ENCODE assay signal across 8 cellular contexts in the genomic region with DNA sequence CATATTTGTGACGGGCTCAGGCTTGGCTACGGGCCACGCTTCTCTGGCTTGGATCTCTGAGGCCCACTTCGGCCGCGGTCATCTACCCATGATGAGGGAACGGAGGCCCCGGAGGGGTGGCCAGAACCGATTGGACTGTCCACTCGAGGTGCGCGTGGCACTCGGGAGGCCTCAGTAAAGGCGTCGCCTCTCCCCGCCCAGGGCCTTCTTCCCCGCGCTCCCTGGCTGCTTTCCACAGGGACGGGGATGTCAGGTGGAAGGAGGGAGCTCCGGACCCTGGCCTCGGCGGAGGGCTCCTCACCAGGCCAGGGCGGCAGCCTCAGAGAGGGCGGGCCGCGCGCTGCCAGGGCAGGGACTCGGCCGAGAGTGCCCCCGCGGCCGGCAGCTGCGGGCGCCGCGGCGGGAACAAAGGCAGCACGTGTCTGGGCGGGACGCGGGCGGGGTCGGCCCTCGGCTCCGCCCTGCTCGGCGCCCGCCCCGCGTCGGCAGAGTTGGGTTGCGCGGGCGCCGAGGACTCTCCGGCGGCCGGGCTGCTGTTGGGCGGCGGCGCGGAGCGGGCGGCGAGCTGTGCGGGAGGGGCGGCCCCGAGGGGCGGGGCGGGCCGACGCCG. TPM values are rescaled to one million over a fixed set of nuclear protein-coding genes. Genes with fewer than 3 reads are reported as not detected.
DNase-seq lines count a peak whose midpoint lies in the region; ATAC-seq and TF ChIP-seq lines count a peak whose summit lies in the region.

No MANE protein-coding gene starts in this region.

- WGBS in gastroesophageal sphincter (ENCODE audit: low coverage in 1 of 2), 2 donors: no CpG with 5 or more reads among the region's 73 CpGs
- WGBS in neuronal stem cell (ENCODE audit: extremely low coverage in 2 of 2, insufficient read length in 2 of 2, insufficient replicate concordance in 1 of 2), 2 donors: no CpG with 5 or more reads among the region's 73 CpGs

- H3K23ac ChIP-seq in neuronal stem cell (ENCODE audit: low read depth, low read length, poor library complexity): peak overlapping the region; percentile 69

- H3K36me3 ChIP-seq in gastroesophageal sphincter (peaks cover 0 to 17% of the 10 kb centered on the region in 2 donors), neuronal stem cell (replicated peaks in 1 of 2; ENCODE audit: control insufficient read depth in 2 of 2, insufficient read depth in 2 of 2, low read length in 2 of 2) (peaks cover 19 to 54% of the 10 kb centered on the region in 2 donors), thoracic aorta (peaks cover 12% of the 10 kb centered on the region)

- H2BK12ac ChIP-seq in neuronal stem cell (ENCODE audit: low read length): no peak overlapping the region

- no peak for TF ChIP-seq EP300 in gastroesophageal sphincter (IDR thresholded peaks at IDR 0.05)

- no peak overlapping the region for H2BK120ac ChIP-seq in neuronal stem cell (ENCODE audit: low read depth, low read length)

- peak overlapping the region; percentile 43 for H3K4me3 ChIP-seq in Jurkat, Clone E6-1 (ENCODE audit: low read length)
- peak overlapping the region; percentile 36 to 66 for H3K4me3 ChIP-seq in gastroesophageal sphincter
- H3K4me3 ChIP-seq in neuronal stem cell (ENCODE audit: low read length in 2 of 2): peak overlapping the region; percentile 62 to 85
- H3K4me3 ChIP-seq in thoracic aorta: peak overlapping the region; percentile 68

- peak; percentile 87 for DNase-seq in COR-L47 (lab: John Stamatoyannopoulos, UW)
- DNase-seq in Jurkat, Clone E6-1 (ENCODE audit: low read depth, low spot score): peak; percentile 56
- DNase-seq in RPMI7951 (ENCODE audit: low read depth): peak; percentile 79
- peak; percentile 47 for DNase-seq in activated gamma-delta T cell treated with anti-CD3 and anti-CD28 coated beads, Interleukin-2, amount 50 U/mL, for 16 hours (ENCODE audit: low read depth)
- peak; percentile 77 for DNase-seq in neuronal stem cell (ENCODE audit: low spot score)
- DNase-seq in thoracic aorta (ENCODE audit: low spot score): peak; percentile 33

- ATAC-seq in GM21390 (IDR thresholded peaks at IDR 0.05; ENCODE audit: unreplicated experiment) (peak; percentile 49), gastroesophageal sphincter (peak; percentile 91), thoracic aorta (ENCODE audit: insufficient number of reproducible peaks, low FRiP score, low read depth) (peak; percentile 71)

- peak overlapping the region; percentile 36 to 87 (median 82) for H3K27ac ChIP-seq in gastroesophageal sphincter
- peak overlapping the region; percentile 79 for H3K27ac ChIP-seq in neuronal stem cell (replicated peaks; ENCODE audit: low read length)
- H3K27ac ChIP-seq in thoracic aorta: peak overlapping the region; percentile 35 to 55

- peak in 2 of 4 experiments; percentile 7 to 8 for TF ChIP-seq CTCF in gastroesophageal sphincter (IDR thresholded peaks at IDR 0.05)
- no peak for TF ChIP-seq CTCF in thoracic aorta (IDR thresholded peaks at IDR 0.05)

- no peak overlapping the region for H2BK5ac ChIP-seq in neuronal stem cell (ENCODE audit: low read length)

- H2AFZ ChIP-seq in neuronal stem cell (ENCODE audit: low read length): peak overlapping the region; percentile 88

- no peaks in the 10 kb centered on the region for H3K27me3 ChIP-seq in gastroesophageal sphincter
- no peaks in the 10 kb centered on the region for H3K27me3 ChIP-seq in neuronal stem cell (ENCODE audit: control insufficient read depth in 3 of 3, insufficient read depth in 3 of 3, low read depth in 1 of 3, low read length in 3 of 3)
- no peaks in the 10 kb centered on the region for H3K27me3 ChIP-seq in thoracic aorta (replicated peaks; ENCODE audit: insufficient read depth)

- peak overlapping the region; percentile 65 for H2AK5ac ChIP-seq in neuronal stem cell (ENCODE audit: low read depth, low read length)

- H3K18ac ChIP-seq in neuronal stem cell (ENCODE audit: low read length): peak overlapping the region; percentile 96

- H3K4me1 ChIP-seq in gastroesophageal sphincter: peaks cover 0 to 47% (median 14%) of the 10 kb centered on the region in 3 donors
- H3K4me1 ChIP-seq in neuronal stem cell (ENCODE audit: control insufficient read depth in 2 of 2, insufficient read depth in 1 of 2, low read depth in 1 of 2, low read length in 2 of 2): peaks cover 25 to 30% of the 10 kb centered on the region in 2 donors
- peaks cover 15 to 30% of the 10 kb centered on the region in 2 donors for H3K4me1 ChIP-seq in thoracic aorta (ENCODE audit: control insufficient read depth in 1 of 2, low read depth in 2 of 2)

- H4K8ac ChIP-seq in neuronal stem cell (ENCODE audit: low read depth, low read length): no peak overlapping the region

- H3K9ac ChIP-seq in neuronal stem cell (ENCODE audit: low read depth, low read length, poor library complexity): peak overlapping the region; percentile 85

- no peak overlapping the region for H4K91ac ChIP-seq in neuronal stem cell (ENCODE audit: low read depth, low read length, poor library complexity)

- H2BK15ac ChIP-seq in neuronal stem cell (ENCODE audit: low read length): peak overlapping the region; percentile 83

- peak overlapping the region; percentile 5 for H3K4ac ChIP-seq in neuronal stem cell (ENCODE audit: low read length)

- peak in 1 of 2 donors; percentile 35 for TF ChIP-seq POLR2A in gastroesophageal sphincter (IDR thresholded peaks at IDR 0.05)

- peaks cover 9% of the 10 kb centered on the region for H3K79me1 ChIP-seq in neuronal stem cell (ENCODE audit: low read depth, low read length)

- peak overlapping the region; percentile 73 for H3K4me2 ChIP-seq in neuronal stem cell (ENCODE audit: insufficient read depth, low read length, poor library complexity, severe bottlenecking)

- H3K14ac ChIP-seq in neuronal stem cell (ENCODE audit: low read length): no peak overlapping the region

- no peaks in the 10 kb centered on the region for H3K9me3 ChIP-seq in gastroesophageal sphincter
- no peaks in the 10 kb centered on the region for H3K9me3 ChIP-seq in neuronal stem cell (replicated peaks in 1 of 2; ENCODE audit: control insufficient read depth in 2 of 2, insufficient read depth in 1 of 2, low read depth in 1 of 2, low read length in 2 of 2)
- no peaks in the 10 kb centered on the region for H3K9me3 ChIP-seq in thoracic aorta

RNA-seq across cellular contexts. Expression of gene CDK5R1, which starts 0.6 kb away (rescaled TPM):
- polyA plus RNA-seq in Jurkat, Clone E6-1 (2012; ENCODE audit: insufficient read depth, insufficient read length): 5.6 TPM
- total RNA-seq in RPMI7951 (2014; rRNA removed; shearing (Covaris generic)): 2.9 and 3.4 TPM in 2 replicates
- total RNA-seq in gastroesophageal sphincter: 1 to 10 TPM in 2 of 4 donors, under 1 TPM in 1, not detected in 1; 0.54 to 1.5 (median 1.0) TPM
- polyA plus RNA-seq in neuronal stem cell (2013, experiment 1 of 2): 5.4 TPM
- 5.2 TPM for polyA plus RNA-seq in neuronal stem cell (2013, experiment 2 of 2)
- 1 to 10 TPM; 1.1 to 2.6 TPM for total RNA-seq in thoracic aorta

RNA-seq across cellular contexts. Expression of gene PSMD11, which starts 41.9 kb away (rescaled TPM):
- 158 TPM for polyA plus RNA-seq in Jurkat, Clone E6-1 (2012; ENCODE audit: insufficient read depth, insufficient read length)
- total RNA-seq in RPMI7951 (2014; rRNA removed; shearing (Covaris generic)): 73.9 and 77.9 TPM in 2 replicates
- 10 to 100 TPM; 41.7 to 68.7 (median 64.9) TPM for total RNA-seq in gastroesophageal sphincter
- 111 TPM for polyA plus RNA-seq in neuronal stem cell (2013, experiment 1 of 2)
- 121 TPM for polyA plus RNA-seq in neuronal stem cell (2013, experiment 2 of 2)
- 10 to 100 TPM; 42.0 to 51.9 TPM for total RNA-seq in thoracic aorta

Comparison
In these comparisons a context has a peak if more than half of its experiments do, and no peak if none do; other contexts are left out.
1. Peak in every context shown above with its lines: DNase-seq, ATAC-seq, H3K4me3 ChIP-seq and H3K27ac ChIP-seq.
2. DNase-seq: peak in every context shown above with its lines; median percentile 87 in COR-L47; 79 in RPMI7951; 77 in neuronal stem cell; 56 in Jurkat, Clone E6-1; 47 in activated gamma-delta T cell treated with anti-CD3 and anti-CD28 coated beads, Interleukin-2, amount 50 U/mL, for 16 hours; 33 in thoracic aorta.